ENCODE assay signal across 1 cellular context in the genomic region with DNA sequence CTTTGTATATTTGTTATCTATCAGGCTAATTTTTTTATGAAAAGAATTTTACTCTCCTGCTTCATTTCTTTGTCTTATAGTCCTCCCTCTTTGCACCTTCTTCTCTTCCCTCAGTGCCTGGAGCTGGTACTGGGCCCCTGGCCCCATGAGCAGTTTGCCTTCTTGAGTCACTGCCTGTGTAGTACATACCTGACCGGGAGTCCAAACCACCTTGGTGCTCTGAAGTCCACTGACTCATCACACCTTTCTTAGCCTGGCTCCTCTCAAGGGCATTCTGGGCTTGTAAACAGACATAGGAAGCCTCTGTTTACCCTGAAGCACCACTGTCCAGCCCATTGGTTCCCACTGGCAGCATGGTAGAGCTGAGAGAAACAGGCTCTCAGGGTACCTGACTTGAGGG.
A peak's percentile ranks its signal among the peaks of the same experiment; 100 is the strongest.
TF ChIP-seq lines count a peak whose summit lies in the region.

No MANE protein-coding gene starts in this region.

TF ChIP-seq in HepG2, 621 proteins besides CTCF, POLR2A, EP300 and RAD21:
- TF ChIP-seq FOSL2 (CRISPR knock-in tag; IDR thresholded peaks at IDR 0.05) (peak; percentile 39; the same call in 1 of the 2 replicates), MAFK (conservative IDR thresholded peaks at IDR 0.05 in 1 of 2, IDR thresholded peaks at IDR 0.05 in 1 of 2; ENCODE audit: low read length in 2 of 2) (no peak)
